1 cellular context compared by ENCODE assay signal in the genomic region with DNA sequence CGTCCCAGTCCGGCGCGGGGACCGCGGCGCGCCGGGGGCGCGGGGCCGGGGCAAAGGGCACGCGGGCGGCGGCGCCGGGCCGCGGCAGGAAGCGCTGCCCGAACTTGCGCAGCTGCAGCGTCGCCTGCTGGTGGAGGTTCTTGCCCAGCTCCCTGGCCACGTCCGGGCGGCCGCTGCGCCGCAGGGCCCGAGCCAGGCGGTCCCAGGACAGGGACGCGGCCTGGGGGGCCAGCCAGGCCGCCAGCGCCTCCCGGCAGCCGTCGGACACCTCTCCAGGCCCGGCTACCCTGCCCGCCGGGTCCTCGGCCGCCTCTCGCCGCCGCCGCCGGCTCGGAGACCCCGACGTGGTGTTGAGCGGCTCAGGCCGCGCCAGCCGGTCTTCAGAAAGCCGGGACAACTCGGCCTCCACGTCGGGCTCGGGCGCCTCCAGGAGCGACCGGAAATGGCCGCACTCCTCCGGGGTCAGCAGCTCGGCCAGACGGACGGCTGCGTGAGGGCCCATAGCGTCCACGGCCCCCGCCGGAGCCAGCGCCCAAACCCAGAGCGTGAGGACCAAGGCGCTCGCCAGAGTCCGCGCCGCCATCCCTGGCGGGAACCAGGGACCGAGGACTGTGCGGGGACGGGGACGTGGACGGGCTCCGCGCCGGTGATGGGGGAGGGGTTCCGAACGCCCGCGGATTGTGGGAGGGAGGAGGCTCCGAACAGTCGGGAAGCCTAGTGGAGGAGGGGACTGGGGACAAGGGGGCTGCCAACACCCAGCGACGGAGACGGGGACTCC.
TF ChIP-seq lines count a peak whose summit lies in the region.

No MANE protein-coding gene starts in this region.

TF ChIP-seq in HepG2, 621 proteins besides CTCF, POLR2A, EP300 and RAD21 (continued from another document and continues in another):
- 0 out of 2 replicates have a peak, but pooled peaks have one; percentile 10 for TF ChIP-seq POGK (CRISPR knock-in tag; conservative IDR thresholded peaks at IDR 0.05)
- TF ChIP-seq STAG1 (CRISPR knock-in tag; IDR thresholded peaks at IDR 0.05): peak; percentile 68
- TF ChIP-seq SRSF1 (optimal IDR thresholded peaks at IDR 0.05; ENCODE audit: low read depth, low read length): peak; percentile 82
- TF ChIP-seq, protein P1, sequence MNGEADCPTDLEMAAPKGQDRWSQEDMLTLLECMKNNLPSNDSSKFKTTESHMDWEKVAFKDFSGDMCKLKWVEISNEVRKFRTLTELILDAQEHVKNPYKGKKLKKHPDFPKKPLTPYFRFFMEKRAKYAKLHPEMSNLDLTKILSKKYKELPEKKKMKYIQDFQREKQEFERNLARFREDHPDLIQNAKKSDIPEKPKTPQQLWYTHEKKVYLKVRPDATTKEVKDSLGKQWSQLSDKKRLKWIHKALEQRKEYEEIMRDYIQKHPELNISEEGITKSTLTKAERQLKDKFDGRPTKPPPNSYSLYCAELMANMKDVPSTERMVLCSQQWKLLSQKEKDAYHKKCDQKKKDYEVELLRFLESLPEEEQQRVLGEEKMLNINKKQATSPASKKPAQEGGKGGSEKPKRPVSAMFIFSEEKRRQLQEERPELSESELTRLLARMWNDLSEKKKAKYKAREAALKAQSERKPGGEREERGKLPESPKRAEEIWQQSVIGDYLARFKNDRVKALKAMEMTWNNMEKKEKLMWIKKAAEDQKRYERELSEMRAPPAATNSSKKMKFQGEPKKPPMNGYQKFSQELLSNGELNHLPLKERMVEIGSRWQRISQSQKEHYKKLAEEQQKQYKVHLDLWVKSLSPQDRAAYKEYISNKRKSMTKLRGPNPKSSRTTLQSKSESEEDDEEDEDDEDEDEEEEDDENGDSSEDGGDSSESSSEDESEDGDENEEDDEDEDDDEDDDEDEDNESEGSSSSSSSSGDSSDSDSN (CRISPR knock-in tag; IDR thresholded peaks at IDR 0.05): peak; percentile 91
- TF ChIP-seq ZFYVE20 (CRISPR knock-in tag; IDR thresholded peaks at IDR 0.05; ENCODE audit: borderline replicate concordance, low read depth): peak; percentile 68; the same call in 1 of the 2 replicates
- peak; percentile 38 for TF ChIP-seq MED8 (CRISPR knock-in tag; IDR thresholded peaks at IDR 0.05; ENCODE audit: insufficient replicate concordance)
- TF ChIP-seq ZNF225 (CRISPR knock-in tag; IDR thresholded peaks at IDR 0.05): peak; percentile 62; the same call in 1 of the 2 replicates
- peak; percentile 55; the same call in 1 of the 2 replicates for TF ChIP-seq ZBTB2 (CRISPR knock-in tag; IDR thresholded peaks at IDR 0.05; ENCODE audit: low read depth)
- TF ChIP-seq MEIS2 (CRISPR knock-in tag; IDR thresholded peaks at IDR 0.05): peak; percentile 61; the same call in 1 of the 2 replicates
- peak; percentile 65 for TF ChIP-seq PHF8 (CRISPR knock-in tag; IDR thresholded peaks at IDR 0.05)
- peak; percentile 67 for TF ChIP-seq YY1 (IDR thresholded peaks at IDR 0.05; ENCODE audit: insufficient read depth, insufficient replicate concordance, low read depth, low read length)
- 0 out of 2 replicates have a peak, but pooled peaks have one; percentile 30 for TF ChIP-seq ZMYM2 (CRISPR knock-in tag; IDR thresholded peaks at IDR 0.05)
- TF ChIP-seq, protein P2, sequence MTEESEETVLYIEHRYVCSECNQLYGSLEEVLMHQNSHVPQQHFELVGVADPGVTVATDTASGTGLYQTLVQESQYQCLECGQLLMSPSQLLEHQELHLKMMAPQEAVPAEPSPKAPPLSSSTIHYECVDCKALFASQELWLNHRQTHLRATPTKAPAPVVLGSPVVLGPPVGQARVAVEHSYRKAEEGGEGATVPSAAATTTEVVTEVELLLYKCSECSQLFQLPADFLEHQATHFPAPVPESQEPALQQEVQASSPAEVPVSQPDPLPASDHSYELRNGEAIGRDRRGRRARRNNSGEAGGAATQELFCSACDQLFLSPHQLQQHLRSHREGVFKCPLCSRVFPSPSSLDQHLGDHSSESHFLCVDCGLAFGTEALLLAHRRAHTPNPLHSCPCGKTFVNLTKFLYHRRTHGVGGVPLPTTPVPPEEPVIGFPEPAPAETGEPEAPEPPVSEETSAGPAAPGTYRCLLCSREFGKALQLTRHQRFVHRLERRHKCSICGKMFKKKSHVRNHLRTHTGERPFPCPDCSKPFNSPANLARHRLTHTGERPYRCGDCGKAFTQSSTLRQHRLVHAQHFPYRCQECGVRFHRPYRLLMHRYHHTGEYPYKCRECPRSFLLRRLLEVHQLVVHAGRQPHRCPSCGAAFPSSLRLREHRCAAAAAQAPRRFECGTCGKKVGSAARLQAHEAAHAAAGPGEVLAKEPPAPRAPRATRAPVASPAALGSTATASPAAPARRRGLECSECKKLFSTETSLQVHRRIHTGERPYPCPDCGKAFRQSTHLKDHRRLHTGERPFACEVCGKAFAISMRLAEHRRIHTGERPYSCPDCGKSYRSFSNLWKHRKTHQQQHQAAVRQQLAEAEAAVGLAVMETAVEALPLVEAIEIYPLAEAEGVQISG (CRISPR knock-in tag; IDR thresholded peaks at IDR 0.05): peak; percentile 94
- no peak for TF ChIP-seq ZNF570 (CRISPR knock-in tag; IDR thresholded peaks at IDR 0.05; ENCODE audit: borderline replicate concordance)
- no peak for TF ChIP-seq KDM3A (CRISPR knock-in tag; IDR thresholded peaks at IDR 0.05; ENCODE audit: low read depth)
- no peak for TF ChIP-seq CENPX (CRISPR knock-in tag; IDR thresholded peaks at IDR 0.05)
- no peak for TF ChIP-seq IKZF4 (CRISPR knock-in tag; IDR thresholded peaks at IDR 0.05; ENCODE audit: borderline replicate concordance, low read depth, not compliant biosample characterization)
- TF ChIP-seq TEAD3 (CRISPR knock-in tag; optimal IDR thresholded peaks at IDR 0.05; ENCODE audit: borderline replicate concordance): no peak
- TF ChIP-seq NONO (IDR thresholded peaks at IDR 0.05): no peak
- peak; percentile 55; the same call in 1 of the 2 replicates for TF ChIP-seq NONO (CRISPR knock-in tag; conservative IDR thresholded peaks at IDR 0.05)
- peak; percentile 73 for TF ChIP-seq POLR2G (IDR thresholded peaks at IDR 0.05; ENCODE audit: low read depth, low read length)
- no peak for TF ChIP-seq ZNF33A (CRISPR knock-in tag; IDR thresholded peaks at IDR 0.05; ENCODE audit: borderline replicate concordance)
- 0 out of 2 replicates have a peak, but pooled peaks have one; percentile 36 for TF ChIP-seq ZIK1 (CRISPR knock-in tag; IDR thresholded peaks at IDR 0.05; ENCODE audit: borderline replicate concordance, low read depth)
- 0 out of 2 replicates have a peak, but pooled peaks have one; percentile 45 for TF ChIP-seq RNF2 (conservative IDR thresholded peaks at IDR 0.05; ENCODE audit: low read depth)
- TF ChIP-seq ZNF362 (CRISPR knock-in tag; IDR thresholded peaks at IDR 0.05; ENCODE audit: borderline replicate concordance): 0 out of 2 replicates have a peak, but pooled peaks have one; percentile 32
- TF ChIP-seq ZMAT3 (CRISPR knock-in tag; conservative IDR thresholded peaks at IDR 0.05): 0 out of 2 replicates have a peak, but pooled peaks have one; percentile 59
- TF ChIP-seq PHF20 (CRISPR knock-in tag; IDR thresholded peaks at IDR 0.05): peak; percentile 56; the same call in 1 of the 2 replicates
- 0 out of 2 replicates have a peak, but pooled peaks have one; percentile 34 for TF ChIP-seq MAX (IDR thresholded peaks at IDR 0.05)
- TF ChIP-seq EHMT2 (IDR thresholded peaks at IDR 0.05; ENCODE audit: borderline replicate concordance, low read depth, low read length): no peak
- peak; percentile 82 for TF ChIP-seq GABPB1 (CRISPR knock-in tag; IDR thresholded peaks at IDR 0.05)
- peak; percentile 79 for TF ChIP-seq NR2C2 (CRISPR knock-in tag; IDR thresholded peaks at IDR 0.05; ENCODE audit: borderline replicate concordance)
- TF ChIP-seq ZNF678 (CRISPR knock-in tag; IDR thresholded peaks at IDR 0.05): peak; percentile 90; the same call in 1 of the 2 replicates
- peak; percentile 14; the same call in 1 of the 2 replicates for TF ChIP-seq ZMYM3 (CRISPR knock-in tag; IDR thresholded peaks at IDR 0.05)
- 0 out of 2 replicates have a peak, but pooled peaks have one; percentile 8 for TF ChIP-seq FOSL2 (CRISPR knock-in tag; IDR thresholded peaks at IDR 0.05)
- TF ChIP-seq HOXA5 (CRISPR knock-in tag; IDR thresholded peaks at IDR 0.05): 0 out of 2 replicates have a peak, but pooled peaks have one; percentile 31
- peak; percentile 88; the same call in 1 of the 2 replicates for TF ChIP-seq ZSCAN22 (CRISPR knock-in tag; IDR thresholded peaks at IDR 0.05)
- TF ChIP-seq TBL1XR1 (IDR thresholded peaks at IDR 0.05; ENCODE audit: borderline replicate concordance, low read length, partially characterized antibody): peak; percentile 27
- TF ChIP-seq ZBTB14 (CRISPR knock-in tag; IDR thresholded peaks at IDR 0.05): peak; percentile 64; the same call in 1 of the 2 replicates
- peak; percentile 59 for TF ChIP-seq HNRNPLL (IDR thresholded peaks at IDR 0.05; ENCODE audit: low read depth, low read length, poor library complexity, severe bottlenecking)
- 0 out of 2 replicates have a peak, but pooled peaks have one; percentile 12 for TF ChIP-seq MYC (CRISPR knock-in tag; IDR thresholded peaks at IDR 0.05; ENCODE audit: borderline replicate concordance)
- TF ChIP-seq ZNF121 (CRISPR knock-in tag; IDR thresholded peaks at IDR 0.05): peak; percentile 19; the same call in 1 of the 2 replicates
- peak; percentile 45; the same call in 1 of the 2 replicates for TF ChIP-seq SALL1 (CRISPR knock-in tag; IDR thresholded peaks at IDR 0.05)
- peak; percentile 81; the same call in 1 of the 2 replicates for TF ChIP-seq MTF2 (CRISPR knock-in tag; IDR thresholded peaks at IDR 0.05; ENCODE audit: borderline replicate concordance)
- TF ChIP-seq SRY (CRISPR knock-in tag; IDR thresholded peaks at IDR 0.05): 0 out of 2 replicates have a peak, but pooled peaks have one; percentile 34
- TF ChIP-seq ZFP1 (CRISPR knock-in tag; IDR thresholded peaks at IDR 0.05): no peak
